1 cellular context compared by ENCODE assay signal in the genomic region with DNA sequence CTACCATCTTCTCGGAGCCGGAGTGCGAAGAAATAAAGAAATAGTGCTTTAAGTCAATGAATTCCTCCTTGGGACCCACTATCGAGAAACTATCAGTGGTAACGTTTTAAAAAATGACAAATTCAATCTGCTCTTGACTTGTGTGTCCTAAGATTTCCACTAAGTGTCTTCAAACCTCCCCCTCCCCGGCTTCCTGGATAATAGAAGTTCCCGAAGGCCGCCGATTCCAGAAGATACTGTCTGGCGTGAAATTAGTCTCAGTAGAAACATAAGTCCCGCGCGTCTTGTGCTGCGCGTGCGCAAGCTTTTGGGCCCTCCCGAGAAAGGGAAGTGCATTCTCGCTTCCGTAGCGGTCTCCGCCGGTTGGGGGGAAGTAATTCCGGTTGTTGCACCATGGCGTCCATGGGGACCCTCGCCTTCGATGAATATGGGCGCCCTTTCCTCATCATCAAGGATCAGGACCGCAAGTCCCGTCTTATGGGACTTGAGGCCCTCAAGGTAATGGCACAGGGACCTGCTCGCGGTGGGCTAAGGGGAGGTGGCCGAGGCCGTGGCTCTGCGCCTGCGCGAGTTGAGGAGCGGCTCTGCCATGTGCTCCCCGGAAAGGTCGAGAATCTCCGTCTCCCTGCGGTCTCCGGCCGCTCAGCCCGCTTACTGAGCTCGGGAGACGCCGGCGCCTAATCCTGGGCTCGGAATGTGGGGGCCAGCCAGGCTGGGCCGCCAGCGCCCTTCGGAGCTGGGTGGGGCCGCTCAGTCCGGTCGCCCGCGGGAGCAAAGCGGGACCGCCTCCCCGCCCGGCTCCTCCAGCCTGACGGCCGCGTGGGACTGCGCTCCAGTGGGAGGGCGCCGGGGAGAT.
TF ChIP-seq lines count a peak whose summit lies in the region.

CCT5 (plus strand) TSS at position 333 of the 856 bp plus-strand sequence; CDS start at position 394, 61 bp downstream.

TF ChIP-seq in K562, 482 proteins besides CTCF, POLR2A, EP300 and RAD21 (continued from another document and continues in another):
- TF ChIP-seq, protein P1, sequence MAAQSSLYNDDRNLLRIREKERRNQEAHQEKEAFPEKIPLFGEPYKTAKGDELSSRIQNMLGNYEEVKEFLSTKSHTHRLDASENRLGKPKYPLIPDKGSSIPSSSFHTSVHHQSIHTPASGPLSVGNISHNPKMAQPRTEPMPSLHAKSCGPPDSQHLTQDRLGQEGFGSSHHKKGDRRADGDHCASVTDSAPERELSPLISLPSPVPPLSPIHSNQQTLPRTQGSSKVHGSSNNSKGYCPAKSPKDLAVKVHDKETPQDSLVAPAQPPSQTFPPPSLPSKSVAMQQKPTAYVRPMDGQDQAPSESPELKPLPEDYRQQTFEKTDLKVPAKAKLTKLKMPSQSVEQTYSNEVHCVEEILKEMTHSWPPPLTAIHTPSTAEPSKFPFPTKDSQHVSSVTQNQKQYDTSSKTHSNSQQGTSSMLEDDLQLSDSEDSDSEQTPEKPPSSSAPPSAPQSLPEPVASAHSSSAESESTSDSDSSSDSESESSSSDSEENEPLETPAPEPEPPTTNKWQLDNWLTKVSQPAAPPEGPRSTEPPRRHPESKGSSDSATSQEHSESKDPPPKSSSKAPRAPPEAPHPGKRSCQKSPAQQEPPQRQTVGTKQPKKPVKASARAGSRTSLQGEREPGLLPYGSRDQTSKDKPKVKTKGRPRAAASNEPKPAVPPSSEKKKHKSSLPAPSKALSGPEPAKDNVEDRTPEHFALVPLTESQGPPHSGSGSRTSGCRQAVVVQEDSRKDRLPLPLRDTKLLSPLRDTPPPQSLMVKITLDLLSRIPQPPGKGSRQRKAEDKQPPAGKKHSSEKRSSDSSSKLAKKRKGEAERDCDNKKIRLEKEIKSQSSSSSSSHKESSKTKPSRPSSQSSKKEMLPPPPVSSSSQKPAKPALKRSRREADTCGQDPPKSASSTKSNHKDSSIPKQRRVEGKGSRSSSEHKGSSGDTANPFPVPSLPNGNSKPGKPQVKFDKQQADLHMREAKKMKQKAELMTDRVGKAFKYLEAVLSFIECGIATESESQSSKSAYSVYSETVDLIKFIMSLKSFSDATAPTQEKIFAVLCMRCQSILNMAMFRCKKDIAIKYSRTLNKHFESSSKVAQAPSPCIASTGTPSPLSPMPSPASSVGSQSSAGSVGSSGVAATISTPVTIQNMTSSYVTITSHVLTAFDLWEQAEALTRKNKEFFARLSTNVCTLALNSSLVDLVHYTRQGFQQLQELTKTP (IDR thresholded peaks at IDR 0.05; ENCODE audit: low read depth in 1 of 2, partially characterized antibody in 2 of 2): peak; percentile 29 to 99
- TF ChIP-seq ZNF41 (CRISPR knock-in tag; conservative IDR thresholded peaks at IDR 0.05) (no peak), ARID3B (CRISPR knock-in tag; IDR thresholded peaks at IDR 0.05; ENCODE audit: borderline replicate concordance) (0 out of 2 replicates have a peak, but pooled peaks have one; percentile 28), ZNF740 (CRISPR knock-in tag; IDR thresholded peaks at IDR 0.05) (peak; percentile 46; the same call in 1 of the 2 replicates), ZNF740 (tag; IDR thresholded peaks at IDR 0.05) (no peak), FOXK2 (conservative IDR thresholded peaks at IDR 0.05 in 1 of 2, IDR thresholded peaks at IDR 0.05 in 1 of 2; ENCODE audit: low read depth in 2 of 2) (peak; percentile 71 to 100), TBP (optimal IDR thresholded peaks at IDR 0.05; ENCODE audit: low read depth, low read length) (peak; percentile 89), L3MBTL2 (IDR thresholded peaks at IDR 0.05) (peak; percentile 93), ZNF644 (tag; IDR thresholded peaks at IDR 0.05; ENCODE audit: low read depth) (0 out of 2 replicates have a peak, but pooled peaks have one; percentile 57), EGR1 (conservative IDR thresholded peaks at IDR 0.05) (peak; percentile 65; the same call in 1 of the 2 replicates), TAF1 (IDR thresholded peaks at IDR 0.05; ENCODE audit: control insufficient read depth, extremely low read depth, insufficient read depth, low read length, severe bottlenecking) (peak; percentile 98), MXD1 (CRISPR knock-in tag; IDR thresholded peaks at IDR 0.05; ENCODE audit: borderline replicate concordance, poor library complexity, severe bottlenecking) (peak; percentile 58), MYNN (IDR thresholded peaks at IDR 0.05) (no peak), MYNN (CRISPR knock-in tag; IDR thresholded peaks at IDR 0.05) (no peak), CREM (IDR thresholded peaks at IDR 0.05; ENCODE audit: low read depth) (0 out of 2 replicates have a peak, but pooled peaks have one; percentile 17), SOX6 (IDR thresholded peaks at IDR 0.05) (peak; percentile 40; the same call in 1 of the 2 replicates), SMARCB1 (IDR thresholded peaks at IDR 0.05; ENCODE audit: insufficient read length, low read depth) (no peak), KAT7 (CRISPR knock-in tag; IDR thresholded peaks at IDR 0.05; ENCODE audit: borderline replicate concordance) (peak; percentile 96; the same call in 1 of the 2 replicates), KLF13 (tag; IDR thresholded peaks at IDR 0.05; ENCODE audit: borderline replicate concordance, low read depth) (peak; percentile 87), CHD2 (IDR thresholded peaks at IDR 0.05; ENCODE audit: low read depth, low read length) (no peak; the same call in 1 of the 2 replicates), KLF10 (CRISPR knock-in tag; IDR thresholded peaks at IDR 0.05) (no peak), ZNF668 (CRISPR knock-in tag; IDR thresholded peaks at IDR 0.05) (no peak), CREB5 (CRISPR knock-in tag; IDR thresholded peaks at IDR 0.05) (no peak), ZBTB8A (IDR thresholded peaks at IDR 0.05; ENCODE audit: partially characterized antibody) (no peak), CCAR2 (IDR thresholded peaks at IDR 0.05; ENCODE audit: low read depth, low read length) (0 out of 2 replicates have a peak, but pooled peaks have one; percentile 21), U2AF1 (optimal IDR thresholded peaks at IDR 0.05; ENCODE audit: low read depth, low read length) (no peak), REST (CRISPR knock-in tag; IDR thresholded peaks at IDR 0.05; ENCODE audit: low read depth) (peak; percentile 64; the same call in 1 of the 2 replicates), SETDB1 (IDR thresholded peaks at IDR 0.05; ENCODE audit: low read length) (no peak), KLF1 (tag; IDR thresholded peaks at IDR 0.05) (0 out of 2 replicates have a peak, but pooled peaks have one; percentile 11), PHB (CRISPR knock-in tag; IDR thresholded peaks at IDR 0.05) (no peak), ZNF699 (CRISPR knock-in tag; IDR thresholded peaks at IDR 0.05; ENCODE audit: insufficient replicate concordance) (no peak), JUND (IDR thresholded peaks at IDR 0.05; ENCODE audit: borderline replicate concordance, low read depth, low read length) (peak; percentile 95), JUND (tag; IDR thresholded peaks at IDR 0.05; ENCODE audit: borderline replicate concordance, low read depth, low read length) (peak; percentile 25; the same call in 1 of the 3 replicates), MXI1 (IDR thresholded peaks at IDR 0.05; ENCODE audit: low read depth, low read length) (peak; percentile 100), NFE2L1 (tag; IDR thresholded peaks at IDR 0.05; ENCODE audit: borderline replicate concordance, low read depth) (no peak), ZNF695 (CRISPR knock-in tag; IDR thresholded peaks at IDR 0.05) (no peak), MCM2 (IDR thresholded peaks at IDR 0.05; ENCODE audit: low read depth) (no peak), BMI1 (IDR thresholded peaks at IDR 0.05; ENCODE audit: low read length) (no peak), ZNF217 (CRISPR knock-in tag; IDR thresholded peaks at IDR 0.05) (no peak), ZEB2 (IDR thresholded peaks at IDR 0.05) (no peak)
- TF ChIP-seq, protein P2, sequence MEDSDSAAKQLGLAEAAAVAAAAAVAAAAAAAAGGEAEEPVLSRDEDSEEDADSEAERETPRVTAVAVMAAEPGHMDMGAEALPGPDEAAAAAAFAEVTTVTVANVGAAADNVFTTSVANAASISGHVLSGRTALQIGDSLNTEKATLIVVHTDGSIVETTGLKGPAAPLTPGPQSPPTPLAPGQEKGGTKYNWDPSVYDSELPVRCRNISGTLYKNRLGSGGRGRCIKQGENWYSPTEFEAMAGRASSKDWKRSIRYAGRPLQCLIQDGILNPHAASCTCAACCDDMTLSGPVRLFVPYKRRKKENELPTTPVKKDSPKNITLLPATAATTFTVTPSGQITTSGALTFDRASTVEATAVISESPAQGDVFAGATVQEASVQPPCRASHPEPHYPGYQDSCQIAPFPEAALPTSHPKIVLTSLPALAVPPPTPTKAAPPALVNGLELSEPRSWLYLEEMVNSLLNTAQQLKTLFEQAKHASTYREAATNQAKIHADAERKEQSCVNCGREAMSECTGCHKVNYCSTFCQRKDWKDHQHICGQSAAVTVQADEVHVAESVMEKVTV (CRISPR knock-in tag; IDR thresholded peaks at IDR 0.05): no peak
- TF ChIP-seq, protein P3, sequence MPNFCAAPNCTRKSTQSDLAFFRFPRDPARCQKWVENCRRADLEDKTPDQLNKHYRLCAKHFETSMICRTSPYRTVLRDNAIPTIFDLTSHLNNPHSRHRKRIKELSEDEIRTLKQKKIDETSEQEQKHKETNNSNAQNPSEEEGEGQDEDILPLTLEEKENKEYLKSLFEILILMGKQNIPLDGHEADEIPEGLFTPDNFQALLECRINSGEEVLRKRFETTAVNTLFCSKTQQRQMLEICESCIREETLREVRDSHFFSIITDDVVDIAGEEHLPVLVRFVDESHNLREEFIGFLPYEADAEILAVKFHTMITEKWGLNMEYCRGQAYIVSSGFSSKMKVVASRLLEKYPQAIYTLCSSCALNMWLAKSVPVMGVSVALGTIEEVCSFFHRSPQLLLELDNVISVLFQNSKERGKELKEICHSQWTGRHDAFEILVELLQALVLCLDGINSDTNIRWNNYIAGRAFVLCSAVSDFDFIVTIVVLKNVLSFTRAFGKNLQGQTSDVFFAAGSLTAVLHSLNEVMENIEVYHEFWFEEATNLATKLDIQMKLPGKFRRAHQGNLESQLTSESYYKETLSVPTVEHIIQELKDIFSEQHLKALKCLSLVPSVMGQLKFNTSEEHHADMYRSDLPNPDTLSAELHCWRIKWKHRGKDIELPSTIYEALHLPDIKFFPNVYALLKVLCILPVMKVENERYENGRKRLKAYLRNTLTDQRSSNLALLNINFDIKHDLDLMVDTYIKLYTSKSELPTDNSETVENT (CRISPR knock-in tag; IDR thresholded peaks at IDR 0.05): peak; percentile 80; the same call in 1 of the 2 replicates
